ENCODE assay signal across 1 cellular context in the genomic region with DNA sequence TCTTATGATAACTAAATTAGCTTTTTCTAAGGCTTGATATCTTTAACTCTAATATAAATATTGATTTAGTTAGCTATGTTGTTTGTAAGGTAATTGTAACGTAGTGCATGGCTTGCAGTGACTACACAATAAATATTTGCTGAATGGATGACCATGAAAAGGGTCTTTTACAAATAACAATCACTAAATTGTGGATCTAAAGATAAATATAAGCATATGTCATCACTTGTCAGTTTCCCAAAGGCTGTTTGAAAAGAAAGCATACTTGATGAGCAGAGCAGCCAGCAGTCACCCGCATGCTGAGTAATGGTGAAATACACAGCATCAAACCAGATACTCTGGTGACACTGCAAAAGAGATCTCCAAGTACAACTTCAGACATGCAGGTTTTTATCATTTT.
TF ChIP-seq lines count a peak whose summit lies in the region.

No MANE protein-coding gene starts in this region.

TF ChIP-seq in HepG2, 621 proteins besides CTCF, POLR2A, EP300 and RAD21 (continued from another document):
- TF ChIP-seq ZNF318 (CRISPR knock-in tag; IDR thresholded peaks at IDR 0.05), result no peak
- TF ChIP-seq TBP (CRISPR knock-in tag; IDR thresholded peaks at IDR 0.05), result no peak
- no peak for TF ChIP-seq GTF3A (CRISPR knock-in tag; conservative IDR thresholded peaks at IDR 0.05)
- no peak for TF ChIP-seq SP1 (IDR thresholded peaks at IDR 0.05)
- no peak for TF ChIP-seq SP1 (CRISPR knock-in tag; IDR thresholded peaks at IDR 0.05)
- TF ChIP-seq ZNF850 (CRISPR knock-in tag; conservative IDR thresholded peaks at IDR 0.05), result no peak
- TF ChIP-seq CREM (IDR thresholded peaks at IDR 0.05), result no peak
- TF ChIP-seq CREM (CRISPR knock-in tag; IDR thresholded peaks at IDR 0.05), result no peak
- no peak for TF ChIP-seq ZSCAN9 (CRISPR knock-in tag; IDR thresholded peaks at IDR 0.05; ENCODE audit: borderline replicate concordance)
- no peak for TF ChIP-seq ZNF232 (CRISPR knock-in tag; IDR thresholded peaks at IDR 0.05; ENCODE audit: borderline replicate concordance)
